In the genomic region with DNA sequence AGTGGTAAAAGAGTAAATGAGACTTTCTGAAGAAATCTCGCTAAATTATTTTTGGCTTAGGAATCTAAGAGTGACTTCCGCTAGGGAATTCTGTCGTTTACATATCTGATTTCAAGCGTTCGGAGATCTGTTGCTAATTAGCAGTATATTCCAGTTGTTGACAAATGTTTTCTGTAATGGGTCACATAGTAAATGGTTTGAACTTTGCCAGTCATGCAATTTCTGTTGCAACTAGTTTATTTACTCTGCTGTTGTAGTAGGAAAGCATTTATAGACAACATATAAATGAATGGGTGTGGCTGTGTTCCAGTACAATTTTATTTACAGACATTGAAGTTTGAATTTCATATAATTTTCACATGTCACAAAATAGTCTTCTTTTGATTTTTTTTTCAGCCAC, we compare ENCODE assay signal across 27 cellular contexts. TPM values are rescaled to one million over a fixed set of nuclear protein-coding genes. Genes with fewer than 3 reads are reported as not detected.
DNase-seq lines count a peak whose midpoint lies in the region; ATAC-seq and TF ChIP-seq lines count a peak whose summit lies in the region.
"Had no signal": no experiment of that assay in that cellular context is flagged by ENCODE, and none has a peak within 500 bp of the region (broad histone marks: within the 10 kb centered on the region; RNA-seq: fewer than 3 reads in every experiment).

No MANE protein-coding gene starts in this region.

- 0 out of 2 replicates have a peak, but pooled peaks cover 2% of the 10 kb centered on the region for H3K36me3 Mint-ChIP-seq in WTC11
- H3K36me3 Mint-ChIP-seq: brain; natural killer cell treated with Interleukin-12 subunit alpha and Interleukin-12 subunit beta and Interleukin-15 and Interleukin-18, amount 100 ng/mL, for 72 hours had no signal

- DNase-seq in H4 (ENCODE audit: low spot score) (peak; percentile 8), WTC11 (ENCODE audit: low spot score) (no peak), fibroblast of mammary gland (ENCODE audit: low read depth) (peak; percentile 44), tibial artery (no peak), spleen (no peak)
- DNase-seq: activated B cell treated with CpG ODN at 0.5 μM for 24 hours; activated CD4-positive, alpha-beta T cell treated with anti-CD3 and anti-CD28 coated beads, Interleukin-2, amount 50 U/mL, for 4 hours; activated CD8-positive, alpha-beta memory T cell treated with anti-CD3 and anti-CD28 coated beads, Interleukin-2, amount 50 U/mL, for 48 hours; activated gamma-delta T cell; AML-193; effector CD8-positive, alpha-beta T cell; kidney; lower lobe of right lung; NCI-H1105 treated with DMSO at 0.1 percent for 48 hours; NCI-H2081; NCI-H345; NCI-H82; pancreas; right cardiac atrium; stimulated activated CD4-positive, alpha-beta T cell treated with anti-CD3 and anti-CD28 coated beads, Interleukin-15, amount 100 ng/mL, for 24 hours; stomach; T1000; transverse colon had no signal

- peak overlapping the region; percentile 53 to 68 for H3K27ac ChIP-seq in tibial artery
- peak overlapping the region in 1 of 8 donors; percentile 12 for H3K27ac ChIP-seq in spleen
- H3K27ac ChIP-seq: lower lobe of right lung, pancreas, stomach, transverse colon had no signal

- H3K27ac Mint-ChIP-seq in WTC11 = peak overlapping the region; percentile 90; the same call in 1 of the 2 replicates
- H3K27ac Mint-ChIP-seq: activated B cell treated with CpG ODN at 0.5 μM for 24 hours; brain; natural killer cell treated with Interleukin-12 subunit alpha and Interleukin-12 subunit beta and Interleukin-15 and Interleukin-18, amount 100 ng/mL, for 72 hours had no signal

- H3K4me3 Mint-ChIP-seq in WTC11 = no peak overlapping the region
- H3K4me3 Mint-ChIP-seq: activated B cell treated with CpG ODN at 0.5 μM for 24 hours, brain had no signal

- H3K9me3 Mint-ChIP-seq in WTC11 = peaks cover 5% of the 10 kb centered on the region
- H3K9me3 Mint-ChIP-seq: activated B cell treated with CpG ODN at 0.5 μM for 24 hours; natural killer cell treated with Interleukin-12 subunit alpha and Interleukin-12 subunit beta and Interleukin-15 and Interleukin-18, amount 100 ng/mL, for 72 hours had no signal

- peaks cover 16% of the 10 kb centered on the region for H3K4me1 Mint-ChIP-seq in WTC11

- POLR2A ChIA-PET in WTC11 (lab: Charles Lee) = no interaction called here

- H3K4me1 ChIP-seq in tibial artery (peaks cover 0 to 82% (median 26%) of the 10 kb centered on the region in 4 donors), spleen (peaks cover 0 to 17% (median 7%) of the 10 kb centered on the region in 6 donors)
- H3K4me1 ChIP-seq: pancreas had no signal

- intact Hi-C loops in tibial artery (cut with DNase I; ENCODE audit: low total_unique reads) (no loop called here), spleen (cut with DNase I; ENCODE audit: low total_unique reads) (loop anchor here (10.0 kb wide), 1 partner anchor 163 kb away; no protein-coding TSS in a partner anchor)

- 73 to 91% (median 86%) methylated on average over 5 of the region's 5 CpGs for WGBS in spleen, 5 donors

- CTCF ChIA-PET in WTC11 (lab: Charles Lee) = no interaction called here

- H3K36me3 ChIP-seq in tibial artery = no peaks in the 10 kb centered on the region
- no peaks in the 10 kb centered on the region for H3K36me3 ChIP-seq in spleen
- H3K36me3 ChIP-seq: lower lobe of right lung, pancreas, stomach, transverse colon had no signal

- H3K4me3 ChIP-seq in fibroblast of mammary gland (ENCODE audit: control insufficient read depth, low read depth, low read length) = no peak overlapping the region
- no peak overlapping the region for H3K4me3 ChIP-seq in tibial artery
- no peak overlapping the region for H3K4me3 ChIP-seq in spleen
- H3K4me3 ChIP-seq: lower lobe of right lung, pancreas, stomach, transverse colon had no signal

- TF ChIP-seq POLR2A in spleen (IDR thresholded peaks at IDR 0.05) = no peak

- no peak for TF ChIP-seq CTCF in WTC11 (IDR thresholded peaks at IDR 0.05)
- TF ChIP-seq CTCF in fibroblast of mammary gland (conservative IDR thresholded peaks at IDR 0.05; ENCODE audit: control insufficient read depth, insufficient read depth, low read depth, low read length) = no peak
- TF ChIP-seq CTCF in tibial artery (IDR thresholded peaks at IDR 0.05) = no peak
- TF ChIP-seq CTCF in spleen (IDR thresholded peaks at IDR 0.05 in 8 of 11, conservative IDR thresholded peaks at IDR 0.05 in 3 of 11) = no peak

- no peak for ATAC-seq in WTC11
- ATAC-seq in HG03565 (IDR thresholded peaks at IDR 0.05; ENCODE audit: unreplicated experiment) = no peak
- ATAC-seq in GM18519 (IDR thresholded peaks at IDR 0.05; ENCODE audit: low FRiP score, unreplicated experiment) = no peak
- ATAC-seq: lower lobe of right lung, pancreas, right cardiac atrium had no signal

- H3K27me3 ChIP-seq in tibial artery = no peaks in the 10 kb centered on the region
- no peaks in the 10 kb centered on the region for H3K27me3 ChIP-seq in spleen (replicated peaks in 1 of 7)
- H3K27me3 ChIP-seq: pancreas, stomach, transverse colon had no signal

- H3K9me3 ChIP-seq in tibial artery = no peaks in the 10 kb centered on the region
- H3K9me3 ChIP-seq in spleen = no peaks in the 10 kb centered on the region
- H3K9me3 ChIP-seq: lower lobe of right lung, pancreas, stomach, transverse colon had no signal

- no peaks in the 10 kb centered on the region for H3K27me3 Mint-ChIP-seq in WTC11 (ENCODE audit: low read depth)
- H3K27me3 Mint-ChIP-seq: activated B cell treated with CpG ODN at 0.5 μM for 24 hours, brain had no signal

TF ChIP-seq in WTC11, 78 proteins besides CTCF, POLR2A, EP300 and RAD21 (continues in another document):
- TF ChIP-seq ZNF263 (CRISPR knock-in tag; IDR thresholded peaks at IDR 0.05; ENCODE audit: low read depth) (no peak), CBFB (CRISPR knock-in tag; IDR thresholded peaks at IDR 0.05; ENCODE audit: low read depth) (no peak)
- TF ChIP-seq, protein P1, sequence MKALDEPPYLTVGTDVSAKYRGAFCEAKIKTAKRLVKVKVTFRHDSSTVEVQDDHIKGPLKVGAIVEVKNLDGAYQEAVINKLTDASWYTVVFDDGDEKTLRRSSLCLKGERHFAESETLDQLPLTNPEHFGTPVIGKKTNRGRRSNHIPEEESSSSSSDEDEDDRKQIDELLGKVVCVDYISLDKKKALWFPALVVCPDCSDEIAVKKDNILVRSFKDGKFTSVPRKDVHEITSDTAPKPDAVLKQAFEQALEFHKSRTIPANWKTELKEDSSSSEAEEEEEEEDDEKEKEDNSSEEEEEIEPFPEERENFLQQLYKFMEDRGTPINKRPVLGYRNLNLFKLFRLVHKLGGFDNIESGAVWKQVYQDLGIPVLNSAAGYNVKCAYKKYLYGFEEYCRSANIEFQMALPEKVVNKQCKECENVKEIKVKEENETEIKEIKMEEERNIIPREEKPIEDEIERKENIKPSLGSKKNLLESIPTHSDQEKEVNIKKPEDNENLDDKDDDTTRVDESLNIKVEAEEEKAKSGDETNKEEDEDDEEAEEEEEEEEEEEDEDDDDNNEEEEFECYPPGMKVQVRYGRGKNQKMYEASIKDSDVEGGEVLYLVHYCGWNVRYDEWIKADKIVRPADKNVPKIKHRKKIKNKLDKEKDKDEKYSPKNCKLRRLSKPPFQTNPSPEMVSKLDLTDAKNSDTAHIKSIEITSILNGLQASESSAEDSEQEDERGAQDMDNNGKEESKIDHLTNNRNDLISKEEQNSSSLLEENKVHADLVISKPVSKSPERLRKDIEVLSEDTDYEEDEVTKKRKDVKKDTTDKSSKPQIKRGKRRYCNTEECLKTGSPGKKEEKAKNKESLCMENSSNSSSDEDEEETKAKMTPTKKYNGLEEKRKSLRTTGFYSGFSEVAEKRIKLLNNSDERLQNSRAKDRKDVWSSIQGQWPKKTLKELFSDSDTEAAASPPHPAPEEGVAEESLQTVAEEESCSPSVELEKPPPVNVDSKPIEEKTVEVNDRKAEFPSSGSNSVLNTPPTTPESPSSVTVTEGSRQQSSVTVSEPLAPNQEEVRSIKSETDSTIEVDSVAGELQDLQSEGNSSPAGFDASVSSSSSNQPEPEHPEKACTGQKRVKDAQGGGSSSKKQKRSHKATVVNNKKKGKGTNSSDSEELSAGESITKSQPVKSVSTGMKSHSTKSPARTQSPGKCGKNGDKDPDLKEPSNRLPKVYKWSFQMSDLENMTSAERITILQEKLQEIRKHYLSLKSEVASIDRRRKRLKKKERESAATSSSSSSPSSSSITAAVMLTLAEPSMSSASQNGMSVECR (CRISPR knock-in tag; IDR thresholded peaks at IDR 0.05; ENCODE audit: borderline replicate concordance) = no peak
- TF ChIP-seq, protein P2, sequence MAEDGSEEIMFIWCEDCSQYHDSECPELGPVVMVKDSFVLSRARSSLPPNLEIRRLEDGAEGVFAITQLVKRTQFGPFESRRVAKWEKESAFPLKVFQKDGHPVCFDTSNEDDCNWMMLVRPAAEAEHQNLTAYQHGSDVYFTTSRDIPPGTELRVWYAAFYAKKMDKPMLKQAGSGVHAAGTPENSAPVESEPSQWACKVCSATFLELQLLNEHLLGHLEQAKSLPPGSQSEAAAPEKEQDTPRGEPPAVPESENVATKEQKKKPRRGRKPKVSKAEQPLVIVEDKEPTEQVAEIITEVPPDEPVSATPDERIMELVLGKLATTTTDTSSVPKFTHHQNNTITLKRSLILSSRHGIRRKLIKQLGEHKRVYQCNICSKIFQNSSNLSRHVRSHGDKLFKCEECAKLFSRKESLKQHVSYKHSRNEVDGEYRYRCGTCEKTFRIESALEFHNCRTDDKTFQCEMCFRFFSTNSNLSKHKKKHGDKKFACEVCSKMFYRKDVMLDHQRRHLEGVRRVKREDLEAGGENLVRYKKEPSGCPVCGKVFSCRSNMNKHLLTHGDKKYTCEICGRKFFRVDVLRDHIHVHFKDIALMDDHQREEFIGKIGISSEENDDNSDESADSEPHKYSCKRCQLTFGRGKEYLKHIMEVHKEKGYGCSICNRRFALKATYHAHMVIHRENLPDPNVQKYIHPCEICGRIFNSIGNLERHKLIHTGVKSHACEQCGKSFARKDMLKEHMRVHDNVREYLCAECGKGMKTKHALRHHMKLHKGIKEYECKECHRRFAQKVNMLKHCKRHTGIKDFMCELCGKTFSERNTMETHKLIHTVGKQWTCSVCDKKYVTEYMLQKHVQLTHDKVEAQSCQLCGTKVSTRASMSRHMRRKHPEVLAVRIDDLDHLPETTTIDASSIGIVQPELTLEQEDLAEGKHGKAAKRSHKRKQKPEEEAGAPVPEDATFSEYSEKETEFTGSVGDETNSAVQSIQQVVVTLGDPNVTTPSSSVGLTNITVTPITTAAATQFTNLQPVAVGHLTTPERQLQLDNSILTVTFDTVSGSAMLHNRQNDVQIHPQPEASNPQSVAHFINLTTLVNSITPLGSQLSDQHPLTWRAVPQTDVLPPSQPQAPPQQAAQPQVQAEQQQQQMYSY (CRISPR knock-in tag; IDR thresholded peaks at IDR 0.05) = no peak

RNA-seq across cellular contexts. Expression of a gene that starts 57.4 kb away (rescaled TPM):
- 0.41 and 1.2 TPM in 2 replicates for total RNA-seq in H4 (2014; rRNA removed; shearing (Covaris generic))
- total RNA-seq in WTC11 (2021) (2.0 to 3.3 TPM (median 2.4 TPM) in 3 replicates), spleen (10 to 100 TPM; 40.9 to 61.2 (median 54.6) TPM)
- polyA plus RNA-seq in spleen = 10 to 100 TPM in 1 of 3 donors, 1 to 10 TPM in 2; 7.1 to 10.1 (median 7.3) TPM

Comparison
In these comparisons a context has a peak if more than half of its experiments do, and no peak if none do; other contexts are left out.
1. DNase-seq: peak in H4 (single experiment) and fibroblast of mammary gland (single experiment); none in WTC11 (single experiment), tibial artery (0 of 2) and spleen (single experiment).